ENCODE assay signal across 27 cellular contexts in genomic region chr3:62164196-62164595, GRCh38.
"Had no signal": no experiment of that assay in that cellular context is flagged by ENCODE, and none has a peak within 500 bp of the region (broad histone marks: within the 10 kb centered on the region; RNA-seq: fewer than 3 reads in every experiment).

No MANE protein-coding gene starts in this region.

- H3K4me1 ChIP-seq: SJSA1 had no signal

- DNase-seq: activated CD4-positive, alpha-beta memory T cell treated with anti-CD3 and anti-CD28 coated beads, Interleukin-2, amount 10 ng/mL, durations not matched to agents 7 days and 5 days; activated CD4-positive, alpha-beta T cell treated with anti-CD3 and anti-CD28 coated beads, Interleukin-2, amount 10 ng/mL, durations not matched to agents 7 days and 5 days; activated CD4-positive, CD25-positive, alpha-beta regulatory T cell; activated T-cell treated with anti-CD3 and anti-CD28 coated beads for 4 hours; activated T-cell treated with anti-CD3 and anti-CD28 coated beads, Interleukin-2, amount 50 U/mL, for 72 hours; amniotic stem cell; brain microvascular endothelial cell; cerebellar nuclear complex; Karpas-422; NCI-H1105 treated with DMSO at 0.1 percent for 48 hours; NCI-H1436 treated with DMSO at 0.1 percent for 48 hours; NCI-H187; NCI-H2081; NCI-H510A treated with DMSO at 0.1 percent for 48 hours; NCI-H69; Peyer's patch; SHP77; T-helper 17 cell; T-helper 9 cell had no signal

- H3K9me3 Mint-ChIP-seq: activated CD4-positive, alpha-beta memory T cell treated with anti-CD3 and anti-CD28 coated beads, Interleukin-2, amount 10 ng/mL, durations not matched to agents 7 days and 5 days; activated CD4-positive, alpha-beta T cell treated with anti-CD3 and anti-CD28 coated beads, Interleukin-2, amount 10 ng/mL, durations not matched to agents 7 days and 5 days; activated naive CD4-positive, alpha-beta T cell treated with anti-CD3 and anti-CD28 coated beads, Interleukin-2, amount 50 U/mL, for 24 hours; activated T-cell treated with anti-CD3 and anti-CD28 coated beads, Interleukin-2, amount 50 U/mL, for 72 hours; activated T-helper 2 cell treated with anti-CD3 and anti-CD28 coated beads, Interferon-gamma antibody, Interleukin-2, Interleukin-4, amounts not matched to agents 10 μg/mL and 5 μg/mL and 100 μg/mL, durations not matched to agents 14 hours and 24 hours and 36 hours had no signal

- H3K27me3 ChIP-seq: brain microvascular endothelial cell, cardiac muscle cell, Peyer's patch, SJSA1 had no signal

- H3K27ac ChIP-seq: brain microvascular endothelial cell, cardiac muscle cell, SJSA1, VCaP had no signal

- H3K27me3 Mint-ChIP-seq: activated CD4-positive, alpha-beta memory T cell treated with anti-CD3 and anti-CD28 coated beads, Interleukin-2, amount 10 ng/mL, durations not matched to agents 7 days and 5 days; activated CD4-positive, alpha-beta T cell treated with anti-CD3 and anti-CD28 coated beads, Interleukin-2, amount 10 ng/mL, durations not matched to agents 7 days and 5 days had no signal

- H3K36me3 Mint-ChIP-seq: activated naive CD4-positive, alpha-beta T cell treated with anti-CD3 and anti-CD28 coated beads, Interleukin-2, amount 50 U/mL, for 24 hours had no signal

- H3K9me3 ChIP-seq: Peyer's patch, SJSA1 had no signal

- ATAC-seq: activated T-cell treated with anti-CD3 and anti-CD28 coated beads, Interleukin-2, amount 50 U/mL, for 72 hours; K562; SK-N-SH treated with all-trans-retinoic acid at 6 μM for 48 hours; T-helper 17 cell had no signal

- H3K4me3 ChIP-seq: cardiac muscle cell, K562, Peyer's patch, SJSA1 had no signal

- H3K4me1 Mint-ChIP-seq: activated CD4-positive, alpha-beta memory T cell treated with anti-CD3 and anti-CD28 coated beads, Interleukin-2, amount 10 ng/mL, durations not matched to agents 7 days and 5 days; activated CD4-positive, alpha-beta T cell treated with anti-CD3 and anti-CD28 coated beads, Interleukin-2, amount 10 ng/mL, durations not matched to agents 7 days and 5 days; activated naive CD4-positive, alpha-beta T cell treated with anti-CD3 and anti-CD28 coated beads, Interleukin-2, amount 50 U/mL, for 24 hours; T-helper 17 cell had no signal

- FAIRE-seq: K562, TTC549 had no signal

- H3K36me3 ChIP-seq: brain microvascular endothelial cell, cardiac muscle cell, Peyer's patch, SJSA1 had no signal

- H3K4me3 Mint-ChIP-seq: activated CD4-positive, alpha-beta memory T cell treated with anti-CD3 and anti-CD28 coated beads, Interleukin-2, amount 10 ng/mL, durations not matched to agents 7 days and 5 days; activated CD4-positive, alpha-beta T cell treated with anti-CD3 and anti-CD28 coated beads, Interleukin-2, amount 10 ng/mL, durations not matched to agents 7 days and 5 days; activated naive CD4-positive, alpha-beta T cell treated with anti-CD3 and anti-CD28 coated beads, Interleukin-2, amount 50 U/mL, for 24 hours; activated T-cell treated with anti-CD3 and anti-CD28 coated beads, Interleukin-2, amount 50 U/mL, for 72 hours; T-helper 17 cell had no signal

- H3K27ac Mint-ChIP-seq: activated CD4-positive, alpha-beta memory T cell treated with anti-CD3 and anti-CD28 coated beads, Interleukin-2, amount 10 ng/mL, durations not matched to agents 7 days and 5 days; activated CD4-positive, alpha-beta T cell treated with anti-CD3 and anti-CD28 coated beads, Interleukin-2, amount 10 ng/mL, durations not matched to agents 7 days and 5 days; activated naive CD4-positive, alpha-beta T cell treated with anti-CD3 and anti-CD28 coated beads, Interleukin-2, amount 50 U/mL, for 24 hours; activated T-cell treated with anti-CD3 and anti-CD28 coated beads, Interleukin-2, amount 50 U/mL, for 72 hours; activated T-helper 2 cell treated with anti-CD3 and anti-CD28 coated beads, Interferon-gamma antibody, Interleukin-2, Interleukin-4, amounts not matched to agents 10 μg/mL and 5 μg/mL and 100 μg/mL, durations not matched to agents 14 hours and 24 hours and 36 hours; T-helper 17 cell had no signal
